In genomic region chr3:105649469-105649868, GRCh38 we compare ENCODE assay signal across 1 cellular context.
TF ChIP-seq lines count a peak whose summit lies in the region.

No MANE protein-coding gene starts in this region.

TF ChIP-seq in neural cell, 6 proteins besides CTCF, POLR2A, EP300 and RAD21 (continued from another document):
- no peak for TF ChIP-seq REST (IDR thresholded peaks at IDR 0.05; ENCODE audit: borderline replicate concordance)
